Comparison of ENCODE assay signal across 19 cellular contexts in genomic region chr9:99177576-99178365, GRCh38. TPM values are rescaled to one million over a fixed set of nuclear protein-coding genes. Genes with fewer than 3 reads are reported as not detected.
DNase-seq lines count a peak whose midpoint lies in the region; ATAC-seq and TF ChIP-seq lines count a peak whose summit lies in the region.
"Had no signal": no experiment of that assay in that cellular context is flagged by ENCODE, and none has a peak within 500 bp of the region (broad histone marks: within the 10 kb centered on the region; RNA-seq: fewer than 3 reads in every experiment).

No MANE protein-coding gene starts in this region.

- no peak for ATAC-seq in activated CD8-positive, alpha-beta T cell treated with anti-CD3 and anti-CD28 coated beads, Interleukin-2, amount 10 ng/mL, durations not matched to agents 7 days and 5 days
- ATAC-seq in activated CD8-positive, alpha-beta T cell treated with anti-CD3 and anti-CD28 coated beads for 36 hours = no peak
- ATAC-seq in memory B cell (ENCODE audit: low read depth) (peak; percentile 38), T-cell (replicated peaks in 1 of 4) (no peak), GM18870 (IDR thresholded peaks at IDR 0.05; ENCODE audit: unreplicated experiment) (no peak)
- ATAC-seq: CD8-positive, alpha-beta T cell; GM23338; HepG2 had no signal

- no peaks in the 10 kb centered on the region for H3K9me3 ChIP-seq in SU-DHL-6 (ENCODE audit: insufficient read depth, low read length)
- H3K9me3 ChIP-seq: BLaER1 treated with 17β-estradiol and CSF1 and Interleukin-3, amounts not matched to agents 10 nM and 100 nM had no signal

- H2AFZ ChIP-seq in SU-DHL-6 (ENCODE audit: low read depth, low read length, severe bottlenecking) = no peak overlapping the region

- no peaks in the 10 kb centered on the region for H3K9me3 Mint-ChIP-seq in activated CD8-positive, alpha-beta T cell treated with anti-CD3 and anti-CD28 coated beads, Interleukin-2, amount 10 ng/mL, durations not matched to agents 7 days and 5 days (ENCODE audit: insufficient read depth)
- H3K9me3 Mint-ChIP-seq in activated CD8-positive, alpha-beta T cell treated with anti-CD3 and anti-CD28 coated beads for 36 hours = no peaks in the 10 kb centered on the region
- no peaks in the 10 kb centered on the region for H3K9me3 Mint-ChIP-seq in memory B cell
- H3K9me3 Mint-ChIP-seq in progenitor cell of endocrine pancreas (ENCODE audit: low read depth) = no peaks in the 10 kb centered on the region
- H3K9me3 Mint-ChIP-seq in T-cell = no peaks in the 10 kb centered on the region
- H3K9me3 Mint-ChIP-seq: CD8-positive, alpha-beta T cell; GM23338; IgD-negative memory B cell had no signal

- peak overlapping the region; percentile 14 for H3K4me3 ChIP-seq in SU-DHL-6 (ENCODE audit: insufficient read depth, low read length, poor library complexity, severe bottlenecking)
- H3K4me3 ChIP-seq: BLaER1 treated with 17β-estradiol and CSF1 and Interleukin-3, amounts not matched to agents 10 nM and 100 nM; GM23338 had no signal

- H3K27ac Mint-ChIP-seq in activated CD8-positive, alpha-beta T cell treated with anti-CD3 and anti-CD28 coated beads, Interleukin-2, amount 10 ng/mL, durations not matched to agents 7 days and 5 days = no peak overlapping the region
- H3K27ac Mint-ChIP-seq in activated CD8-positive, alpha-beta T cell treated with anti-CD3 and anti-CD28 coated beads for 36 hours = no peak overlapping the region
- H3K27ac Mint-ChIP-seq in memory B cell = no peak overlapping the region
- H3K27ac Mint-ChIP-seq in progenitor cell of endocrine pancreas = peak overlapping the region; percentile 82
- H3K27ac Mint-ChIP-seq in T-cell = no peak overlapping the region
- H3K27ac Mint-ChIP-seq: CD8-positive, alpha-beta T cell; GM23338; IgD-negative memory B cell had no signal

- peaks cover 48% of the 10 kb centered on the region for H3K4me1 Mint-ChIP-seq in activated CD8-positive, alpha-beta T cell treated with anti-CD3 and anti-CD28 coated beads, Interleukin-2, amount 10 ng/mL, durations not matched to agents 7 days and 5 days (ENCODE audit: low read depth)
- peaks cover 66% of the 10 kb centered on the region for H3K4me1 Mint-ChIP-seq in activated CD8-positive, alpha-beta T cell treated with anti-CD3 and anti-CD28 coated beads for 36 hours (ENCODE audit: low read depth)
- H3K4me1 Mint-ChIP-seq in memory B cell = peaks cover 18% of the 10 kb centered on the region
- H3K4me1 Mint-ChIP-seq in progenitor cell of endocrine pancreas (ENCODE audit: low read depth) = peaks cover 55% of the 10 kb centered on the region
- peaks cover 6 to 12% (median 9%) of the 10 kb centered on the region in 3 donors for H3K4me1 Mint-ChIP-seq in T-cell

- no peaks in the 10 kb centered on the region for H3K27me3 ChIP-seq in SU-DHL-6 (ENCODE audit: low read length)
- H3K27me3 ChIP-seq: BLaER1 treated with 17β-estradiol and CSF1 and Interleukin-3, amounts not matched to agents 10 nM and 100 nM had no signal

- no peak for TF ChIP-seq CTCF in activated CD8-positive, alpha-beta T cell treated with anti-CD3 and anti-CD28 coated beads for 36 hours (IDR thresholded peaks at IDR 0.05)
- TF ChIP-seq CTCF in SU-DHL-6 (IDR thresholded peaks at IDR 0.05; ENCODE audit: insufficient read depth, low read length, poor library complexity, severe bottlenecking) = no peak
- no peak for TF ChIP-seq CTCF in progenitor cell of endocrine pancreas (IDR thresholded peaks at IDR 0.05; ENCODE audit: unreplicated experiment)

- intact Hi-C loops in activated CD8-positive, alpha-beta T cell treated with anti-CD3 and anti-CD28 coated beads for 36 hours (cut with micrococcal nuclease) = no loop called here

- H4K20me1 ChIP-seq in SU-DHL-6 (ENCODE audit: low read depth, low read length) = no peaks in the 10 kb centered on the region
- H4K20me1 ChIP-seq: BLaER1 treated with 17β-estradiol and CSF1 and Interleukin-3, amounts not matched to agents 10 nM and 100 nM had no signal

- POLR2A ChIA-PET in activated CD8-positive, alpha-beta T cell treated with anti-CD3 and anti-CD28 coated beads, Interleukin-2, amount 10 ng/mL, durations not matched to agents 7 days and 5 days (lab: Charles Lee) = interaction anchor here (0.6 to 1.0 kb wide), 2 partner anchors 10 to 643 kb away, joined by 3 read pairs; no protein-coding TSS in a partner anchor
- POLR2A ChIA-PET in activated CD8-positive, alpha-beta T cell treated with anti-CD3 and anti-CD28 coated beads for 36 hours (lab: Charles Lee) = interaction anchor here (1.1 kb wide), 1 partner anchor 17 kb away, joined by 3 read pairs; no protein-coding TSS in a partner anchor
- POLR2A ChIA-PET in T-cell (lab: Charles Lee) = interaction anchor here in 1 of 2 donors (0.6 kb wide), 1 partner anchor 716 kb away, joined by 4 read pairs; no protein-coding TSS in a partner anchor

- peaks cover 60% of the 10 kb centered on the region for H3F3A ChIP-seq in SU-DHL-6 (ENCODE audit: insufficient read depth)

- DNase-seq in activated CD8-positive, alpha-beta T cell treated with anti-CD3 and anti-CD28 coated beads, Interleukin-2, amount 10 ng/mL, durations not matched to agents 7 days and 5 days = peak; percentile 14
- DNase-seq in activated CD8-positive, alpha-beta T cell treated with anti-CD3 and anti-CD28 coated beads for 36 hours = no peak
- DNase-seq in memory B cell (ENCODE audit: low spot score in 2 of 2) (no peak), progenitor cell of endocrine pancreas (ENCODE audit: low spot score, unreplicated experiment) (no peak), T-cell (no peak), NCI-H187 (lab: John Stamatoyannopoulos, UW) (no peak)
- DNase-seq: 8988T; CD8-positive, alpha-beta T cell; COR-L47; DMS 273 treated with DMSO at 0.1 percent for 48 hours; DMS53; DND-41; HCEC 1CT had no signal

- H3K27ac ChIP-seq in SU-DHL-6 (ENCODE audit: low read depth, low read length) = peak overlapping the region; percentile 93

- no peaks in the 10 kb centered on the region for H3K9me2 ChIP-seq in SU-DHL-6 (replicated peaks; ENCODE audit: insufficient read depth, low read length)

- H3K27me3 Mint-ChIP-seq in activated CD8-positive, alpha-beta T cell treated with anti-CD3 and anti-CD28 coated beads, Interleukin-2, amount 10 ng/mL, durations not matched to agents 7 days and 5 days (ENCODE audit: low read depth) = no peaks in the 10 kb centered on the region
- no peaks in the 10 kb centered on the region for H3K27me3 Mint-ChIP-seq in activated CD8-positive, alpha-beta T cell treated with anti-CD3 and anti-CD28 coated beads for 36 hours
- H3K27me3 Mint-ChIP-seq in memory B cell = no peaks in the 10 kb centered on the region
- no peaks in the 10 kb centered on the region for H3K27me3 Mint-ChIP-seq in progenitor cell of endocrine pancreas
- no peaks in the 10 kb centered on the region for H3K27me3 Mint-ChIP-seq in T-cell
- H3K27me3 Mint-ChIP-seq: IgD-negative memory B cell had no signal

- peak overlapping the region; percentile 74 for H3K4me2 ChIP-seq in SU-DHL-6 (ENCODE audit: low read depth, low read length, poor library complexity, severe bottlenecking)
- H3K4me2 ChIP-seq: GM23338 had no signal

- H3K79me2 ChIP-seq in SU-DHL-6 (ENCODE audit: insufficient read depth, low read length) = no peaks in the 10 kb centered on the region

- no peaks in the 10 kb centered on the region for H3K36me3 Mint-ChIP-seq in activated CD8-positive, alpha-beta T cell treated with anti-CD3 and anti-CD28 coated beads, Interleukin-2, amount 10 ng/mL, durations not matched to agents 7 days and 5 days (ENCODE audit: low read depth)
- no peaks in the 10 kb centered on the region for H3K36me3 Mint-ChIP-seq in activated CD8-positive, alpha-beta T cell treated with anti-CD3 and anti-CD28 coated beads for 36 hours (ENCODE audit: low read depth)
- H3K36me3 Mint-ChIP-seq in memory B cell = no peaks in the 10 kb centered on the region
- H3K36me3 Mint-ChIP-seq in progenitor cell of endocrine pancreas (ENCODE audit: insufficient read depth) = peaks cover 1% of the 10 kb centered on the region
- no peaks in the 10 kb centered on the region for H3K36me3 Mint-ChIP-seq in T-cell
- H3K36me3 Mint-ChIP-seq: CD8-positive, alpha-beta T cell; IgD-negative memory B cell had no signal

- CTCF ChIA-PET in activated CD8-positive, alpha-beta T cell treated with anti-CD3 and anti-CD28 coated beads, Interleukin-2, amount 10 ng/mL, durations not matched to agents 7 days and 5 days (lab: Charles Lee) = interaction anchor here (0.9 to 2.5 kb wide), 7 partner anchors 10 to 1147 kb away, joined by 3 to 11 read pairs (median 4); no protein-coding TSS in a partner anchor
- CTCF ChIA-PET in activated CD8-positive, alpha-beta T cell treated with anti-CD3 and anti-CD28 coated beads for 36 hours (lab: Charles Lee) = interaction anchor here (1.0 to 1.9 kb wide), 4 partner anchors 11 to 54 kb away, joined by 3 to 6 read pairs (median 4); no protein-coding TSS in a partner anchor
- CTCF ChIA-PET in T-cell (lab: Charles Lee) = interaction anchor here in 1 of 2 donors (0.6 kb wide), 1 partner anchor 935 kb away, joined by 3 read pairs; no protein-coding TSS in a partner anchor

- peak overlapping the region; percentile 63 for H3K9ac ChIP-seq in SU-DHL-6 (ENCODE audit: low read length)
- H3K9ac ChIP-seq: BLaER1 treated with 17β-estradiol and CSF1 and Interleukin-3, amounts not matched to agents 10 nM and 100 nM had no signal

- no peak overlapping the region for H3K4me3 Mint-ChIP-seq in activated CD8-positive, alpha-beta T cell treated with anti-CD3 and anti-CD28 coated beads, Interleukin-2, amount 10 ng/mL, durations not matched to agents 7 days and 5 days
- H3K4me3 Mint-ChIP-seq in activated CD8-positive, alpha-beta T cell treated with anti-CD3 and anti-CD28 coated beads for 36 hours = no peak overlapping the region
- H3K4me3 Mint-ChIP-seq in memory B cell = no peak overlapping the region
- no peak overlapping the region for H3K4me3 Mint-ChIP-seq in progenitor cell of endocrine pancreas (ENCODE audit: low read depth)
- H3K4me3 Mint-ChIP-seq in T-cell = no peak overlapping the region
- H3K4me3 Mint-ChIP-seq: CD8-positive, alpha-beta T cell; GM23338; IgD-negative memory B cell had no signal

- H3K36me3 ChIP-seq in SU-DHL-6 (ENCODE audit: low read length) = no peaks in the 10 kb centered on the region
- H3K36me3 ChIP-seq: BLaER1 treated with 17β-estradiol and CSF1 and Interleukin-3, amounts not matched to agents 10 nM and 100 nM had no signal

RNA-seq across cellular contexts. Expression of gene ALG2, which starts 44.0 kb away (rescaled TPM):
- total RNA-seq in activated CD8-positive, alpha-beta T cell treated with anti-CD3 and anti-CD28 coated beads, Interleukin-2, amount 10 ng/mL, durations not matched to agents 7 days and 5 days = 10 to 100 TPM; 19.9 to 22.0 TPM
- total RNA-seq in activated CD8-positive, alpha-beta T cell treated with anti-CD3 and anti-CD28 coated beads for 36 hours = 10 to 100 TPM; 24.1 to 27.0 TPM
- total RNA-seq in progenitor cell of endocrine pancreas = 39.0 and 39.2 TPM in 2 replicates
- 10 to 100 TPM; 18.0 to 30.3 (median 25.2) TPM for total RNA-seq in T-cell

RNA-seq across cellular contexts. Expression of gene SEC61B, which starts 44.3 kb away (rescaled TPM):
- 100 to 1,000 TPM; 122 to 124 TPM for total RNA-seq in activated CD8-positive, alpha-beta T cell treated with anti-CD3 and anti-CD28 coated beads, Interleukin-2, amount 10 ng/mL, durations not matched to agents 7 days and 5 days
- total RNA-seq in activated CD8-positive, alpha-beta T cell treated with anti-CD3 and anti-CD28 coated beads for 36 hours = 100 to 1,000 TPM; 140 to 149 TPM
- 153 and 163 TPM in 2 replicates for total RNA-seq in progenitor cell of endocrine pancreas
- 10 to 100 TPM; 54.9 to 91.5 (median 84.0) TPM for total RNA-seq in T-cell
